Comparison of ENCODE assay signal across 1 cellular context in the genomic region with DNA sequence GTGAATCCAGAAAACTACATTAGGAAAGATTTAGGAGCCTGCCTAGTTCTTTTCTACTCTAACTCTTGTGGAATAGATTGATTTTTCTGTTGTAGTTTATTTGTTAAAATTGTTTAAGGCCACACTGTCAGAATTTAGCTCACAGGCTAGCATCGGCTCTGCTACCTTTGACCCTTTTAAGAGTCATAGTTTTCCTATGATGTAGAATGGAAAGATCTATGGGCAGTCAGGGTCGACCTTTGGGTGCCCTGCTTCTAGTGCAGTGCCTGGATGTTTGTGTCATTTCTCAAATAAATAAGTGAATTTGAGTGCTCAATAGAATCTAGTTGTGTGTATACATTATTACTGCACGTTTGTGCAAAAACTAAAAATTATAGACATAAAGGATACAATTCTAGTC.
TF ChIP-seq lines count a peak whose summit lies in the region.

No MANE protein-coding gene starts in this region.

TF ChIP-seq in GM12878, 131 proteins besides CTCF, POLR2A, EP300 and RAD21:
- TF ChIP-seq NR2C1 (IDR thresholded peaks at IDR 0.05) (0 out of 2 replicates have a peak, but pooled peaks have one; percentile 10), SIN3A (IDR thresholded peaks at IDR 0.05; ENCODE audit: low read depth, low read length) (no peak), ESRRA (IDR thresholded peaks at IDR 0.05; ENCODE audit: low read length) (0 out of 2 replicates have a peak, but pooled peaks have one; percentile 3)
TF ChIP-seq in GM12878: peak in this region for 2.
